ENCODE assay signal across 12 cellular contexts in the genomic region with DNA sequence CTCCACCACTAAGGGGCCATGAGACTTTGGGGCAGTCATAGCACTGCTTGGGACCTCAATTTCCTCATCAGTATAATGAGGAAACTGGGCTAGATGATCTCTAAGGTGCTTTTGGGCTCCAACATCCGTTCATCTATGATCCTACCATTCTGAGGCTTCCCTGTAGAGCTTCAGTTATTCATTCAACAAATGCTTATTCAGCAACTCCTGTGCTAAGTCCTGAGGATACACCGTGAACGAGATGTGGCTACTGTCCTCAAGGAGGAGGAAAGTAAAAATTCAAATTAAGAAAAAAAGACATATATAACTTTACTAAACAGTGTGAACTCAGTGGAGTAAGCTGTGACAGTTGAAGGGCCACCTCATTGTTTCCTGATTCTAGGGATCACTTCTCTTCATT.
"Had no signal": no experiment of that assay in that cellular context is flagged by ENCODE, and none has a peak within 500 bp of the region (broad histone marks: within the 10 kb centered on the region; RNA-seq: fewer than 3 reads in every experiment).

No MANE protein-coding gene starts in this region.

- H3K9me3 Mint-ChIP-seq: activated naive CD4-positive, alpha-beta T cell treated with anti-CD3 and anti-CD28 coated beads, Interleukin-2, amount 10 ng/mL, durations not matched to agents 7 days and 5 days; T-helper 2 cell treated with Interferon-gamma antibody and Interleukin-4, amounts not matched to agents 5 μg/mL and 100 μg/mL, for 36 hours had no signal

- H3K27ac ChIP-seq: dorsolateral prefrontal cortex, neutrophil, stomach, thoracic aorta had no signal

- H3K36me3 ChIP-seq: neutrophil, stomach, thoracic aorta had no signal

- ATAC-seq: left lobe of liver; naive thymus-derived CD4-positive, alpha-beta T cell had no signal

- H3K9me3 ChIP-seq: neutrophil, stomach, thoracic aorta had no signal

- DNase-seq: activated naive CD4-positive, alpha-beta T cell treated with anti-CD3 and anti-CD28 coated beads, Interleukin-2, amount 10 ng/mL, durations not matched to agents 7 days and 5 days; activated T-cell treated with anti-CD3 and anti-CD28 coated beads, Interleukin-2, amount 50 U/mL, for 24 hours; dorsolateral prefrontal cortex; erythroblast; naive thymus-derived CD4-positive, alpha-beta T cell; stimulated activated CD4-positive, alpha-beta T cell treated with anti-CD3 and anti-CD28 coated beads, Interleukin-12 subunit alpha, Interleukin-12 subunit beta, amount 100 ng/mL, for 4 hours; stimulated activated CD4-positive, alpha-beta T cell treated with anti-CD3 and anti-CD28 coated beads, Interleukin-2, amount 100 ng/mL, for 24 hours; stomach had no signal

- H3K27ac Mint-ChIP-seq: activated naive CD4-positive, alpha-beta T cell treated with anti-CD3 and anti-CD28 coated beads, Interleukin-2, amount 10 ng/mL, durations not matched to agents 7 days and 5 days; activated T-cell treated with anti-CD3 and anti-CD28 coated beads, Interleukin-2, amount 50 U/mL, for 24 hours; T-helper 2 cell treated with Interferon-gamma antibody and Interleukin-4, amounts not matched to agents 5 μg/mL and 100 μg/mL, for 36 hours had no signal

- H3K27me3 ChIP-seq: dorsolateral prefrontal cortex, neutrophil, stomach had no signal

- H3K4me3 ChIP-seq: dorsolateral prefrontal cortex, stomach, thoracic aorta had no signal

- H3K4me3 Mint-ChIP-seq: activated naive CD4-positive, alpha-beta T cell treated with anti-CD3 and anti-CD28 coated beads, Interleukin-2, amount 10 ng/mL, durations not matched to agents 7 days and 5 days; activated T-cell treated with anti-CD3 and anti-CD28 coated beads, Interleukin-2, amount 50 U/mL, for 24 hours; T-helper 2 cell treated with Interferon-gamma antibody and Interleukin-4, amounts not matched to agents 5 μg/mL and 100 μg/mL, for 36 hours had no signal
